In the genomic region with DNA sequence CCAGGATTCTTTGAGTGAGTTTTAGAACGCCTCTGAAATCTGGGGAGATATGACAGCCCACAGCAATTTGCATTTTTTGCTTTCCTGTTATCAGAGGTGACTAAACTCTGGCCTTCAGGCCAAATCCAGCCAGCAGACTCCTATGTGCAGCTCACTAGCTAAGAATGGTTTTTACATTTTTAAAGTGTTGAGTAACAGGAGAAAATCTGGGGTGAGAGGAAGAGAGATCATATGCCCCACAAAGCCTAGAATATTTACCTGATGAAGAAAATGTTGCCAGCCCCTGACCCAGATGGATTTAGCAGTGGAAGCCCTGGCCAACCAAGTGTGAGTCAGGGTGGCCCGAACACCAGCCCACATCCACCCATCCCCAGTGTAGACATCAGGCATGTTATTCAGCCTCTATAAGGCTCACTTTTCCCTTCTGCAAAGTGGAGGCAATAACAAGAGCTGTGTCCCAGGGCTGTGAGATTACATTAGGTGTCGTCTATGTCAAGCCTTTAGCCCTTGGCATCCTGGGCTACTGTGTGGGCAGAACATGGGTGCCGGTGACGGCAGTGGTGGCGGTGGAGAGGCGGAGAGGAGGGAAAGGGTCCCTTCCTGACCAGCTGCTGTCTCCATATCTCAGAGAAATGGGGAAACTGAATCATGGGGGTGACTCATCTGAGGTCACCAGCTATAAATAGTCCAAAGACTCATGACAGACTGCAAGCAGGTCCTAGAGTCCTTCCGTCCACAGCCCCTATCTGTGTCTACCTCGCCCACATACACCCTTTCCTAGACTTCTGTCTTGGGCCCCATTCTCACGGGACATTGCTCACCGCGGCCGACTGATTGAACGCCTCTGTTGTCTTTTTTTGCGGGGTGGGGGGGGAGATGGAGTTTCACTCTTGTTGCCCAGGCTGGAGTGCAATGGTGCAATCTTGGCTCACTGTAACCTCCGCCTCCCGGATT, we compare ENCODE assay signal across 8 cellular contexts. TPM values are rescaled to one million over a fixed set of nuclear protein-coding genes. Genes with fewer than 3 reads are reported as not detected.
DNase-seq lines count a peak whose midpoint lies in the region; FAIRE-seq and TF ChIP-seq lines count a peak whose summit lies in the region.

No MANE protein-coding gene starts in this region.

- DNase-seq in GM03348 (ENCODE audit: low spot score) (peak; percentile 89), H54 (ENCODE audit: insufficient read length, low spot score) (peak; percentile 75), NAMALWA (ENCODE audit: low spot score) (peak; percentile 36), activated T-cell treated with anti-CD3 and anti-CD28 coated beads for 48 hours (ENCODE audit: low read depth) (peak; percentile 63), foreskin fibroblast (peak; percentile 94 to 95), sigmoid colon (peak; percentile 79), NCI-H2107 treated with DMSO at 0.1 percent for 48 hours (lab: John Stamatoyannopoulos, UW; ENCODE audit: unreplicated experiment) (no peak), NCI-H524 treated with DMSO at 0.1 percent for 48 hours (lab: John Stamatoyannopoulos, UW) (no peak)

- H3K27me3 ChIP-seq in sigmoid colon: no peaks in the 10 kb centered on the region

- H3K4me3 ChIP-seq in foreskin fibroblast (ENCODE audit: low read depth in 1 of 2, low read length in 2 of 2) (no peak overlapping the region), sigmoid colon (no peak overlapping the region)

- H3K36me3 ChIP-seq in sigmoid colon: no peaks in the 10 kb centered on the region

- TF ChIP-seq CTCF in foreskin fibroblast (IDR thresholded peaks at IDR 0.05; ENCODE audit: low read depth, low read length): no peak
- TF ChIP-seq CTCF in sigmoid colon (IDR thresholded peaks at IDR 0.05): no peak

- WGBS in sigmoid colon, 2 donors: 61 to 77% methylated on average over 17 of the region's 17 CpGs

- intact Hi-C loops in sigmoid colon (cut with DNase I): no loop called here

- peak; percentile 58 for FAIRE-seq in H54 (lab: Jason Lieb, UNC)

- no peak for TF ChIP-seq POLR2A in H54 (IDR thresholded peaks at IDR 0.05; ENCODE audit: low read depth, low read length)
- no peak for TF ChIP-seq POLR2A in sigmoid colon (IDR thresholded peaks at IDR 0.05)

- H3K27ac ChIP-seq in sigmoid colon: peak overlapping the region; percentile 24 to 79 (median 64)

- peaks cover 0 to 18% (median 13%) of the 10 kb centered on the region in 4 donors for H3K4me1 ChIP-seq in sigmoid colon

- H3K9me3 ChIP-seq in sigmoid colon: no peaks in the 10 kb centered on the region

- peak in 1 of 4 donors; percentile 80 for TF ChIP-seq EP300 in sigmoid colon (IDR thresholded peaks at IDR 0.05)

RNA-seq across cellular contexts. Expression of gene CD9, which starts 32.6 kb away (rescaled TPM):
- 100 to 1,000 TPM; 240 to 453 (median 303) TPM for total RNA-seq in sigmoid colon
- polyA plus RNA-seq in sigmoid colon: 100 to 1,000 TPM; 180 to 548 (median 335) TPM

RNA-seq across cellular contexts. Expression of gene VWF, which starts 43.1 kb away (rescaled TPM):
- 10 to 100 TPM; 36.7 to 98.0 (median 55.5) TPM for total RNA-seq in sigmoid colon
- 10 to 100 TPM in 1 of 3 donors, 1 to 10 TPM in 1, under 1 TPM in 1; 0.60 to 42.2 (median 1.2) TPM for polyA plus RNA-seq in sigmoid colon

Comparison
In these comparisons a context has a peak if more than half of its experiments do, and no peak if none do; other contexts are left out.
1. DNase-seq: peak in GM03348 (single experiment), H54 (single experiment), NAMALWA (single experiment), activated T-cell treated with anti-CD3 and anti-CD28 coated beads for 48 hours (single experiment), foreskin fibroblast (2 of 2) and sigmoid colon (single experiment); none in NCI-H2107 treated with DMSO at 0.1 percent for 48 hours (single experiment) and NCI-H524 treated with DMSO at 0.1 percent for 48 hours (single experiment).